Comparison of ENCODE assay signal across 8 cellular contexts in the genomic region with DNA sequence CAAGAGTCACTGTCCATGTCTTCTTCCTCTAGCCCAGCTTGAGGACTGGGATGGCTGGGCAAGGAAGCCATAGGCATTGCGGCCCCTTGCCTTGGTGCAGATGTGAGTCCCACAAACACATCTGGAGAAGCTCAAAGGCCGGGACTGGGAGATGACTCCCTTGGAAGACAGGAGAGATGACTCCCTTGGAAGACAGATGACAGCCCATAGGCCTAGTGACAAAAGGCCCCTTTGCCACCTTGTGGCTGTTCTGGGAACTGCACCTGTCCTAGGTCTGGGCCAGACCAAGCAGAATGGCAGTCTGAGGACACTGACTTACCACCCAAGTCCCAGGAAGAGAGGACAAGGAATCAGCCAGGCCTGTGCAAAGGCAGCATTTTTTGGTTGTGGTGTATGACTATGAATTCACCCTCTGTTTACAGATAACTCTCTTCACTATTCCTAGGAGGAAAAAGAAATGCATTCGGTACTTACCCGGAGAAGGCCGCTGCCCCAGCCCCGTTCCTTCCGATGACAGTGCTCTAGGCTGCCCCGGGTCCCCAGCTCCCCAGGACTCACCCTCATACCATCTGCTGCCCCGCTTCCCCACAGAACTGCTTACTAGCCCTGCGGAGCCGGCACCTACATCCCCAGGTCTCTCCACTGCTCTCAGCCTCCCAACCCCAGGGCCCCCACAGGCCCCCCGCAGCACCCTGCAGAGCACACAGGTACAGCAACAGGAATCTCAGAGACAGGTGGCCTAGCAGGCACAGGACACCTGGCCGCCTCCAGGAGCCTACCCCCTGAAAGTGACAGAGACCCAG. TPM values are rescaled to one million over a fixed set of nuclear protein-coding genes. Genes with fewer than 3 reads are reported as not detected.
DNase-seq lines count a peak whose midpoint lies in the region; ATAC-seq and TF ChIP-seq lines count a peak whose summit lies in the region.

No MANE protein-coding gene starts in this region.

- H3K27ac ChIP-seq in Panc1 (ENCODE audit: low read length): no peak overlapping the region
- no peak overlapping the region for H3K27ac ChIP-seq in fibroblast of lung (ENCODE audit: insufficient read depth, low read length)

- peak; percentile 49 for ATAC-seq in HG03558 (IDR thresholded peaks at IDR 0.05; ENCODE audit: extremely low read depth, unreplicated experiment)
- ATAC-seq in Panc1: peak; percentile 88
- ATAC-seq in activated T-cell treated with anti-CD3 and anti-CD28 coated beads, Interleukin-2, amount 50 U/mL, for 4 hours: peak; percentile 78 to 79
- peak; percentile 74 for ATAC-seq in stimulated activated naive CD8-positive, alpha-beta T cell treated with anti-CD3 and anti-CD28 coated beads, Interleukin-15, amount 100 ng/mL, for 72 hours

- H3K9me3 ChIP-seq in Panc1 (ENCODE audit: control insufficient read depth, insufficient read depth, low read depth, low read length) (no peaks in the 10 kb centered on the region), fibroblast of lung (ENCODE audit: control insufficient read depth, insufficient read depth, low read depth, low read length) (no peaks in the 10 kb centered on the region)

- H3K4me1 ChIP-seq in Panc1 (ENCODE audit: control insufficient read depth, insufficient read depth, low read length) (peaks cover 6% of the 10 kb centered on the region), fibroblast of lung (ENCODE audit: control insufficient read depth, extremely low read depth, insufficient read depth, low read length) (peaks cover 14% of the 10 kb centered on the region)

- H3K36me3 ChIP-seq in Panc1 (ENCODE audit: control insufficient read depth, insufficient read depth, low read length) (peaks cover 4% of the 10 kb centered on the region; the same call in 1 of the 2 replicates), fibroblast of lung (ENCODE audit: control insufficient read depth, insufficient read depth, low read length) (peaks cover 24% of the 10 kb centered on the region)

- CTCF ChIA-PET in Panc1 (lab: Charles Lee): interaction anchor here (1.3 to 2.2 kb wide), 2 partner anchors 106 kb away, joined by 3 to 14 read pairs; no protein-coding TSS in a partner anchor

- intact Hi-C loops in Panc1 (cut with micrococcal nuclease; ENCODE audit: unreplicated experiment): no loop called here

- H3K27me3 ChIP-seq in Panc1 (ENCODE audit: control insufficient read depth, insufficient read depth, low read length) (no peaks in the 10 kb centered on the region), fibroblast of lung (ENCODE audit: control insufficient read depth, insufficient read depth, low read length) (no peaks in the 10 kb centered on the region)

- H2AFZ ChIP-seq in fibroblast of lung (ENCODE audit: low read length): no peak overlapping the region

- no peak overlapping the region for H3K9ac ChIP-seq in fibroblast of lung (ENCODE audit: insufficient read depth, low read length)

- TF ChIP-seq CTCF in GM12875 (IDR thresholded peaks at IDR 0.05; ENCODE audit: borderline replicate concordance, insufficient read depth, low read depth, low read length) (peak; percentile 96), Panc1 (IDR thresholded peaks at IDR 0.05) (peak; percentile 90), fibroblast of lung (conservative IDR thresholded peaks at IDR 0.05 in 1 of 2, IDR thresholded peaks at IDR 0.05 in 1 of 2; ENCODE audit: low read depth in 1 of 2, low read length in 2 of 2) (peak; percentile 82 to 97), nephron progenitor cell (IDR thresholded peaks at IDR 0.05) (peak; percentile 93)

- no peaks in the 10 kb centered on the region for H3K9me3 Mint-ChIP-seq in activated T-cell treated with anti-CD3 and anti-CD28 coated beads, Interleukin-2, amount 50 U/mL, for 4 hours
- H3K9me3 Mint-ChIP-seq in nephron progenitor cell: no peaks in the 10 kb centered on the region
- H3K9me3 Mint-ChIP-seq in stimulated activated naive CD8-positive, alpha-beta T cell treated with anti-CD3 and anti-CD28 coated beads, Interleukin-15, amount 100 ng/mL, for 72 hours: no peaks in the 10 kb centered on the region

- peak overlapping the region; percentile 71 for H3K27ac Mint-ChIP-seq in nephron progenitor cell
- H3K27ac Mint-ChIP-seq in stimulated activated naive CD8-positive, alpha-beta T cell treated with anti-CD3 and anti-CD28 coated beads, Interleukin-15, amount 100 ng/mL, for 72 hours: peak overlapping the region in 1 of 2 donors; percentile 89

- in situ Hi-C loops in Panc1 (cut with HindIII; ENCODE audit: low pct_unique_long_range_greater_than_20kb, low sequenced_read_pairs): no loop called here

- no peak overlapping the region for H3K4me3 Mint-ChIP-seq in activated T-cell treated with anti-CD3 and anti-CD28 coated beads, Interleukin-2, amount 50 U/mL, for 4 hours
- H3K4me3 Mint-ChIP-seq in nephron progenitor cell: no peak overlapping the region
- H3K4me3 Mint-ChIP-seq in stimulated activated naive CD8-positive, alpha-beta T cell treated with anti-CD3 and anti-CD28 coated beads, Interleukin-15, amount 100 ng/mL, for 72 hours: no peak overlapping the region

- no peaks in the 10 kb centered on the region for H3K27me3 Mint-ChIP-seq in activated T-cell treated with anti-CD3 and anti-CD28 coated beads, Interleukin-2, amount 50 U/mL, for 4 hours (ENCODE audit: low read depth)
- peaks cover 6% of the 10 kb centered on the region for H3K27me3 Mint-ChIP-seq in nephron progenitor cell (ENCODE audit: low read depth, poor library complexity)
- no peaks in the 10 kb centered on the region for H3K27me3 Mint-ChIP-seq in stimulated activated naive CD8-positive, alpha-beta T cell treated with anti-CD3 and anti-CD28 coated beads, Interleukin-15, amount 100 ng/mL, for 72 hours

- H3K79me2 ChIP-seq in fibroblast of lung (ENCODE audit: control insufficient read depth, insufficient read depth, low read length): peaks cover 6% of the 10 kb centered on the region

- H3K4me2 ChIP-seq in fibroblast of lung (ENCODE audit: extremely low read depth, insufficient read depth, low read length): no peak overlapping the region

- H3K36me3 Mint-ChIP-seq in activated T-cell treated with anti-CD3 and anti-CD28 coated beads, Interleukin-2, amount 50 U/mL, for 4 hours (ENCODE audit: insufficient read depth): peaks cover 32% of the 10 kb centered on the region
- H3K36me3 Mint-ChIP-seq in nephron progenitor cell (ENCODE audit: low read depth): peaks cover 19% of the 10 kb centered on the region

- H3K4me1 Mint-ChIP-seq in activated T-cell treated with anti-CD3 and anti-CD28 coated beads, Interleukin-2, amount 50 U/mL, for 4 hours (ENCODE audit: low read depth): peaks cover 35% of the 10 kb centered on the region
- peaks cover 58% of the 10 kb centered on the region for H3K4me1 Mint-ChIP-seq in nephron progenitor cell
- peaks cover 77% of the 10 kb centered on the region for H3K4me1 Mint-ChIP-seq in stimulated activated naive CD8-positive, alpha-beta T cell treated with anti-CD3 and anti-CD28 coated beads, Interleukin-15, amount 100 ng/mL, for 72 hours

- H3K4me3 ChIP-seq in GM12875 (ENCODE audit: low read depth, low read length) (no peak overlapping the region), Panc1 (ENCODE audit: low read depth in 2 of 2, low read length in 2 of 2) (no peak overlapping the region), fibroblast of lung (replicated peaks in 1 of 4; ENCODE audit: control extremely low read depth in 1 of 4, insufficient read depth in 1 of 4, low read depth in 3 of 4, low read length in 4 of 4) (no peak overlapping the region)

- BruUV-seq in Panc1 (replicated peaks; lab: Mats Ljungman, UMichigan): no TSS peak

- H4K20me1 ChIP-seq in fibroblast of lung (ENCODE audit: control insufficient read depth, extremely low read depth, insufficient read depth, low read length): peaks cover 2% of the 10 kb centered on the region

- POLR2A ChIA-PET in Panc1 (lab: Charles Lee): no interaction called here

- DNase-seq in A172 (ENCODE audit: low spot score): peak; percentile 75
- DNase-seq in Panc1 (ENCODE audit: low read depth, low spot score): peak; percentile 69
- DNase-seq in activated T-cell treated with anti-CD3 and anti-CD28 coated beads, Interleukin-2, amount 50 U/mL, for 4 hours: peak; percentile 87
- peak; percentile 51 to 65 for DNase-seq in fibroblast of lung (ENCODE audit: low read depth in 2 of 2)
- DNase-seq in nephron progenitor cell: peak; percentile 91
- DNase-seq in stimulated activated naive CD8-positive, alpha-beta T cell treated with anti-CD3 and anti-CD28 coated beads, Interleukin-15, amount 100 ng/mL, for 72 hours: peak; percentile 79 to 81

RNA-seq across cellular contexts. Expression of a gene that starts 30.8 kb away (rescaled TPM):
- 590 and 596 TPM in 2 replicates for total RNA-seq in A172 (2014; rRNA removed; shearing (Covaris generic))
- 301 TPM for total RNA-seq in Panc1 (2021; ENCODE audit: unreplicated experiment)
- 270 TPM for polyA plus RNA-seq in Panc1 (2012; ENCODE audit: insufficient read length)
- 100 to 1,000 TPM; 273 to 286 (median 282) TPM for total RNA-seq in activated T-cell treated with anti-CD3 and anti-CD28 coated beads, Interleukin-2, amount 50 U/mL, for 4 hours
- 182 and 259 TPM in 2 replicates for total RNA-seq in fibroblast of lung
- 875 and 985 TPM in 2 replicates for polyA plus RNA-seq in fibroblast of lung
- 694 and 744 TPM in 2 replicates for polyA plus RNA-seq in fibroblast of lung (2012)
- polyA minus RNA-seq in fibroblast of lung (ENCODE audit: low replicate concordance): 22.1 and 25.7 TPM in 2 replicates

RNA-seq across cellular contexts. Expression of a gene that starts 31.5 kb away (rescaled TPM):
- total RNA-seq in A172 (2014; rRNA removed; shearing (Covaris generic)): 3.8 and 4.8 TPM in 2 replicates
- total RNA-seq in Panc1 (2021; ENCODE audit: unreplicated experiment) (24.0 TPM), fibroblast of lung (1.0 and 3.1 TPM in 2 replicates)
- 45.5 TPM for polyA plus RNA-seq in Panc1 (2012; ENCODE audit: insufficient read length)
- 10 to 100 TPM; 34.4 to 49.7 (median 37.3) TPM for total RNA-seq in activated T-cell treated with anti-CD3 and anti-CD28 coated beads, Interleukin-2, amount 50 U/mL, for 4 hours
- 3.3 and 17.3 TPM in 2 replicates for polyA plus RNA-seq in fibroblast of lung
- 6.6 and 28.9 TPM in 2 replicates for polyA plus RNA-seq in fibroblast of lung (2012)
- polyA minus RNA-seq in fibroblast of lung (ENCODE audit: low replicate concordance): 18.5 and 58.5 TPM in 2 replicates
